ENCODE assay signal across 1 cellular context in genomic region chr4:56314207-56314915, GRCh38.
TF ChIP-seq lines count a peak whose summit lies in the region.

No MANE protein-coding gene starts in this region.

TF ChIP-seq in WTC11, 78 proteins besides CTCF, POLR2A, EP300 and RAD21:
- TF ChIP-seq, protein P1, sequence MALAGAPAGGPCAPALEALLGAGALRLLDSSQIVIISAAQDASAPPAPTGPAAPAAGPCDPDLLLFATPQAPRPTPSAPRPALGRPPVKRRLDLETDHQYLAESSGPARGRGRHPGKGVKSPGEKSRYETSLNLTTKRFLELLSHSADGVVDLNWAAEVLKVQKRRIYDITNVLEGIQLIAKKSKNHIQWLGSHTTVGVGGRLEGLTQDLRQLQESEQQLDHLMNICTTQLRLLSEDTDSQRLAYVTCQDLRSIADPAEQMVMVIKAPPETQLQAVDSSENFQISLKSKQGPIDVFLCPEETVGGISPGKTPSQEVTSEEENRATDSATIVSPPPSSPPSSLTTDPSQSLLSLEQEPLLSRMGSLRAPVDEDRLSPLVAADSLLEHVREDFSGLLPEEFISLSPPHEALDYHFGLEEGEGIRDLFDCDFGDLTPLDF (CRISPR knock-in tag; IDR thresholded peaks at IDR 0.05): no peak
- TF ChIP-seq STAT6 (CRISPR knock-in tag; conservative IDR thresholded peaks at IDR 0.05; ENCODE audit: low read depth) (no peak), PRDM15 (CRISPR knock-in tag; IDR thresholded peaks at IDR 0.05) (no peak), OVOL2 (CRISPR knock-in tag; IDR thresholded peaks at IDR 0.05; ENCODE audit: borderline replicate concordance) (no peak), ZNF263 (CRISPR knock-in tag; IDR thresholded peaks at IDR 0.05; ENCODE audit: low read depth) (peak; percentile 69; the same call in 1 of the 2 replicates), NR2C2 (CRISPR knock-in tag; IDR thresholded peaks at IDR 0.05) (no peak), ZMAT4 (CRISPR knock-in tag; IDR thresholded peaks at IDR 0.05) (no peak)
- TF ChIP-seq, protein P2, sequence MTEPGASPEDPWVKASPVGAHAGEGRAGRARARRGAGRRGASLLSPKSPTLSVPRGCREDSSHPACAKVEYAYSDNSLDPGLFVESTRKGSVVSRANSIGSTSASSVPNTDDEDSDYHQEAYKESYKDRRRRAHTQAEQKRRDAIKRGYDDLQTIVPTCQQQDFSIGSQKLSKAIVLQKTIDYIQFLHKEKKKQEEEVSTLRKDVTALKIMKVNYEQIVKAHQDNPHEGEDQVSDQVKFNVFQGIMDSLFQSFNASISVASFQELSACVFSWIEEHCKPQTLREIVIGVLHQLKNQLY (CRISPR knock-in tag; IDR thresholded peaks at IDR 0.05): no peak
